24 cellular contexts compared by ENCODE assay signal in genomic region chr1:60134706-60135105, GRCh38.
"Had no signal": no experiment of that assay in that cellular context is flagged by ENCODE, and none has a peak within 500 bp of the region (broad histone marks: within the 10 kb centered on the region; RNA-seq: fewer than 3 reads in every experiment).

No MANE protein-coding gene starts in this region.

- H3K79me2 ChIP-seq: hepatocyte had no signal

- H3K4me3 ChIP-seq: dorsolateral prefrontal cortex, gastroesophageal sphincter, heart left ventricle, hepatocyte, lung, ovary, psoas muscle, sigmoid colon, skin epidermis, spleen, suprapubic skin, transverse colon, upper lobe of right lung, uterus had no signal

- H3K4me1 ChIP-seq: foreskin keratinocyte, psoas muscle, uterus had no signal

- DNase-seq: dorsolateral prefrontal cortex; effector CD4-positive, alpha-beta T cell; foreskin keratinocyte; heart left ventricle; kidney; naive thymus-derived CD4-positive, alpha-beta T cell; nephron progenitor cell; nucleus accumbens; ovary; posterior cingulate gyrus; psoas muscle; right cardiac atrium; sigmoid colon; spleen; stimulated activated naive B cell treated with anti-CD40 and anti-IgM and Interleukin-4, amounts not matched to agents 10 μg/mL and 1 μg/mL and 100 μg/mL, for 72 hours; transverse colon; upper lobe of right lung; uterus had no signal

- H3K9me3 ChIP-seq: gastroesophageal sphincter, heart left ventricle, ovary, psoas muscle, sigmoid colon, spleen, suprapubic skin, transverse colon, upper lobe of right lung, uterus had no signal

- H3K4me2 ChIP-seq: hepatocyte had no signal

- H3K27me3 ChIP-seq: dorsolateral prefrontal cortex, foreskin keratinocyte, gastroesophageal sphincter, heart left ventricle, hepatocyte, ovary, sigmoid colon, spleen, suprapubic skin, transverse colon, upper lobe of right lung had no signal

- H2AFZ ChIP-seq: hepatocyte had no signal

- H3K36me3 ChIP-seq: gastroesophageal sphincter, heart left ventricle, ovary, sigmoid colon, spleen, suprapubic skin, transverse colon, upper lobe of right lung, uterus had no signal

- H3K27ac ChIP-seq: dorsolateral prefrontal cortex, epithelial cell of prostate, foreskin keratinocyte, gastroesophageal sphincter, heart left ventricle, hepatocyte, ovary, psoas muscle, sigmoid colon, skin epidermis, spleen, suprapubic skin, transverse colon, upper lobe of right lung, uterus had no signal
